Comparison of ENCODE assay signal across 29 cellular contexts in genomic region chr14:95070748-95071435, GRCh38.
"Had no signal": no experiment of that assay in that cellular context is flagged by ENCODE, and none has a peak within 500 bp of the region (broad histone marks: within the 10 kb centered on the region; RNA-seq: fewer than 3 reads in every experiment).

No MANE protein-coding gene starts in this region.

- H3K27me3 ChIP-seq: Peyer's patch had no signal

- H3K9ac ChIP-seq: KMS-11 had no signal

- H3K4me1 ChIP-seq: Peyer's patch had no signal

- H3K27ac ChIP-seq: KMS-11, Peyer's patch, WERI-Rb-1 had no signal

- H3K27me3 Mint-ChIP-seq: activated CD4-positive, alpha-beta T cell treated with anti-CD3 and anti-CD28 coated beads, Interleukin-2, amount 10 ng/mL, durations not matched to agents 24 days and 14 days; activated CD8-positive, alpha-beta memory T cell treated with anti-CD3 and anti-CD28 coated beads, Interleukin-2, amount 10 ng/mL, durations not matched to agents 7 days and 5 days had no signal

- H3K36me3 Mint-ChIP-seq: activated CD8-positive, alpha-beta memory T cell treated with anti-CD3 and anti-CD28 coated beads, Interleukin-2, amount 10 ng/mL, durations not matched to agents 7 days and 5 days; activated naive CD8-positive, alpha-beta T cell treated with anti-CD3 and anti-CD28 coated beads for 36 hours had no signal

- H3K9me3 Mint-ChIP-seq: activated CD4-positive, alpha-beta T cell treated with anti-CD3 and anti-CD28 coated beads, Interleukin-2, amount 10 ng/mL, durations not matched to agents 24 days and 14 days; activated T-cell treated with anti-CD3 and anti-CD28 coated beads, Interleukin-2, amount 50 U/mL, for 72 hours; activated T-helper 17 cell treated with anti-CD3 and anti-CD28 coated beads, Interleukin-2, amount 50 U/mL, for 72 hours had no signal

- H3K4me3 ChIP-seq: Peyer's patch had no signal

- DNase-seq: activated CD4-positive, alpha-beta T cell treated with anti-CD3 and anti-CD28 coated beads, Interleukin-2, amount 10 ng/mL, durations not matched to agents 24 days and 14 days; activated CD4-positive, alpha-beta T cell treated with anti-CD3 and anti-CD28 coated beads, Interleukin-2, amount 50 U/mL, for 48 hours; activated CD4-positive, CD25-positive, alpha-beta regulatory T cell; activated CD8-positive, alpha-beta memory T cell treated with anti-CD3 and anti-CD28 coated beads, Interleukin-2, amount 10 ng/mL, durations not matched to agents 7 days and 5 days; activated effector memory CD4-positive, alpha-beta T cell treated with anti-CD3 and anti-CD28 coated beads, Interleukin-2, amount 50 U/mL, for 16 hours; activated naive CD4-positive, alpha-beta T cell; activated naive CD4-positive, alpha-beta T cell treated with anti-CD3 and anti-CD28 coated beads, Interleukin-2, amount 50 U/mL, for 16 hours; activated naive CD8-positive, alpha-beta T cell treated with anti-CD3 and anti-CD28 coated beads for 36 hours; activated T-cell treated with anti-CD3 and anti-CD28 coated beads, Interleukin-2, amount 50 U/mL, for 1 hour; activated T-cell treated with anti-CD3 and anti-CD28 coated beads, Interleukin-2, amount 50 U/mL, for 72 hours; amniotic stem cell; aorta; MM.1S; MV-4-11; NCI-H1092; NCI-H1436 treated with DMSO at 0.1 percent for 48 hours; NCI-H2029; NCI-H510A; NCI-H526; NCI-H748 treated with DMSO at 0.1 percent for 48 hours; NK-92 treated with Interleukin-12 subunit alpha and Interleukin-12 subunit beta, amount 100 ng/mL, for 24 hours; PC-3; Peyer's patch; RPMI8226; SHP77 treated with DMSO at 0.1 percent for 48 hours; T1000; WERI-Rb-1 had no signal

- H3K9me3 ChIP-seq: Peyer's patch had no signal

- H3K36me3 ChIP-seq: Peyer's patch, WERI-Rb-1 had no signal

- H3K4me1 Mint-ChIP-seq: activated CD4-positive, alpha-beta T cell treated with anti-CD3 and anti-CD28 coated beads, Interleukin-2, amount 10 ng/mL, durations not matched to agents 24 days and 14 days; activated CD8-positive, alpha-beta memory T cell treated with anti-CD3 and anti-CD28 coated beads, Interleukin-2, amount 10 ng/mL, durations not matched to agents 7 days and 5 days; activated naive CD8-positive, alpha-beta T cell treated with anti-CD3 and anti-CD28 coated beads for 36 hours; activated T-helper 17 cell treated with anti-CD3 and anti-CD28 coated beads, Interleukin-2, amount 50 U/mL, for 72 hours had no signal

- H3K4me2 ChIP-seq: KMS-11 had no signal

- H3K27ac Mint-ChIP-seq: activated CD4-positive, alpha-beta T cell treated with anti-CD3 and anti-CD28 coated beads, Interleukin-2, amount 10 ng/mL, durations not matched to agents 24 days and 14 days; activated CD8-positive, alpha-beta memory T cell treated with anti-CD3 and anti-CD28 coated beads, Interleukin-2, amount 10 ng/mL, durations not matched to agents 7 days and 5 days; activated naive CD8-positive, alpha-beta T cell treated with anti-CD3 and anti-CD28 coated beads for 36 hours; activated T-cell treated with anti-CD3 and anti-CD28 coated beads, Interleukin-2, amount 50 U/mL, for 72 hours; activated T-helper 17 cell treated with anti-CD3 and anti-CD28 coated beads, Interleukin-2, amount 50 U/mL, for 72 hours had no signal

- H3K4me3 Mint-ChIP-seq: activated CD4-positive, alpha-beta T cell treated with anti-CD3 and anti-CD28 coated beads, Interleukin-2, amount 10 ng/mL, durations not matched to agents 24 days and 14 days; activated CD8-positive, alpha-beta memory T cell treated with anti-CD3 and anti-CD28 coated beads, Interleukin-2, amount 10 ng/mL, durations not matched to agents 7 days and 5 days; activated naive CD8-positive, alpha-beta T cell treated with anti-CD3 and anti-CD28 coated beads for 36 hours; activated T-cell treated with anti-CD3 and anti-CD28 coated beads, Interleukin-2, amount 50 U/mL, for 72 hours; activated T-helper 17 cell treated with anti-CD3 and anti-CD28 coated beads, Interleukin-2, amount 50 U/mL, for 72 hours had no signal

- ATAC-seq: activated CD8-positive, alpha-beta memory T cell treated with anti-CD3 and anti-CD28 coated beads, Interleukin-2, amount 10 ng/mL, durations not matched to agents 7 days and 5 days; activated T-cell treated with anti-CD3 and anti-CD28 coated beads, Interleukin-2, amount 50 U/mL, for 72 hours; activated T-helper 17 cell treated with anti-CD3 and anti-CD28 coated beads, Interleukin-2, amount 50 U/mL, for 72 hours; PC-3 had no signal
